30 cellular contexts compared by ENCODE assay signal in genomic region chr15:67259806-67260205, GRCh38.
"Had no signal": no experiment of that assay in that cellular context is flagged by ENCODE, and none has a peak within 500 bp of the region (broad histone marks: within the 10 kb centered on the region; RNA-seq: fewer than 3 reads in every experiment).

No MANE protein-coding gene starts in this region.

- DNase-seq: natural killer cell; occipital lobe; ovary; posterior cingulate gyrus; psoas muscle; right cardiac atrium; spleen; stimulated activated CD4-positive, alpha-beta T cell treated with anti-CD3 and anti-CD28 coated beads, Interleukin-12 subunit alpha, Interleukin-12 subunit beta, amount 100 ng/mL, for 4 hours; stimulated activated CD4-positive, alpha-beta T cell treated with anti-CD3 and anti-CD28 coated beads, Interleukin-1b, Interleukin-23, amount 100 ng/mL, for 48 hours; stimulated activated CD4-positive, alpha-beta T cell treated with anti-CD3 and anti-CD28 coated beads, Interleukin-4, amount 100 ng/mL, for 1 hour; stimulated activated CD4-positive, alpha-beta T cell treated with anti-CD3 and anti-CD28 coated beads, Interleukin-4, amount 100 ng/mL, for 4 hours; stimulated activated CD8-positive, alpha-beta memory T cell treated with anti-CD3 and anti-CD28 coated beads, Interleukin-4, amount 100 ng/mL, for 48 hours; stimulated activated naive CD4-positive, alpha-beta T cell; stimulated activated naive CD8-positive, alpha-beta T cell treated with anti-CD3 and anti-CD28 coated beads, Interleukin-15, amount 100 ng/mL, for 72 hours; stimulated activated naive CD8-positive, alpha-beta T cell treated with anti-CD3 and anti-CD28 coated beads, Interleukin-15, Interleukin-2, amounts not matched to agents 100 U/mL and 50 U/mL, for 24 hours; thyroid gland; trophoblast cell; upper lobe of left lung had no signal

- H3K27me3 Mint-ChIP-seq: progenitor cell of endocrine pancreas; stimulated activated memory B cell treated with anti-CD40 and anti-IgM and Interleukin-4, amounts not matched to agents 10 μg/mL and 1 μg/mL and 100 μg/mL, for 72 hours had no signal

- FAIRE-seq: urothelium cell line had no signal

- H3K4me2 ChIP-seq: neural progenitor cell, smooth muscle cell had no signal

- ATAC-seq: natural killer cell; psoas muscle; right cardiac atrium; sciatic nerve; stimulated activated memory B cell treated with anti-CD40 and anti-IgM and Interleukin-4, amounts not matched to agents 10 μg/mL and 1 μg/mL and 100 μg/mL, for 72 hours; stimulated activated naive CD8-positive, alpha-beta T cell treated with anti-CD3 and anti-CD28 coated beads, Interleukin-15, amount 100 ng/mL, for 72 hours; stimulated activated naive CD8-positive, alpha-beta T cell treated with anti-CD3 and anti-CD28 coated beads, Interleukin-15, Interleukin-2, amounts not matched to agents 100 U/mL and 50 U/mL, for 24 hours had no signal

- H3K9ac ChIP-seq: neural progenitor cell, parathyroid adenoma had no signal

- H3K9me3 ChIP-seq: ovary, psoas muscle, spleen, thoracic aorta, thyroid gland, tibial nerve, upper lobe of left lung, vagina had no signal

- H2AFZ ChIP-seq: neural progenitor cell, parathyroid adenoma had no signal

- H3K27me3 ChIP-seq: ovary, spleen, thyroid gland, tibial nerve, upper lobe of left lung, vagina had no signal

- H3K9me3 Mint-ChIP-seq: natural killer cell; nephron; neural progenitor cell; stimulated activated memory B cell treated with anti-CD40 and anti-IgM and Interleukin-4, amounts not matched to agents 10 μg/mL and 1 μg/mL and 100 μg/mL, for 72 hours; stimulated activated naive CD8-positive, alpha-beta T cell treated with anti-CD3 and anti-CD28 coated beads, Interleukin-15, amount 100 ng/mL, for 72 hours had no signal

- H3K4me3 Mint-ChIP-seq: natural killer cell; nephron; neural progenitor cell; stimulated activated memory B cell treated with anti-CD40 and anti-IgM and Interleukin-4, amounts not matched to agents 10 μg/mL and 1 μg/mL and 100 μg/mL, for 72 hours; stimulated activated naive CD8-positive, alpha-beta T cell treated with anti-CD3 and anti-CD28 coated beads, Interleukin-15, amount 100 ng/mL, for 72 hours had no signal

- H3K27ac ChIP-seq: neural progenitor cell, ovary, parathyroid adenoma, psoas muscle, skin epidermis, spleen, thoracic aorta, tibial nerve, upper lobe of left lung, vagina had no signal

- H3K4me3 ChIP-seq: neural progenitor cell, ovary, psoas muscle, skin epidermis, smooth muscle cell, spleen, thoracic aorta, thyroid gland, tibial nerve, upper lobe of left lung, vagina had no signal

- H3K79me2 ChIP-seq: parathyroid adenoma had no signal

- H3K36me3 ChIP-seq: neural progenitor cell, ovary, spleen, thoracic aorta, thyroid gland, tibial nerve, upper lobe of left lung, vagina had no signal

- H3K36me3 Mint-ChIP-seq: natural killer cell; neural progenitor cell; stimulated activated memory B cell treated with anti-CD40 and anti-IgM and Interleukin-4, amounts not matched to agents 10 μg/mL and 1 μg/mL and 100 μg/mL, for 72 hours had no signal
